ENCODE assay signal across 11 cellular contexts in the genomic region with DNA sequence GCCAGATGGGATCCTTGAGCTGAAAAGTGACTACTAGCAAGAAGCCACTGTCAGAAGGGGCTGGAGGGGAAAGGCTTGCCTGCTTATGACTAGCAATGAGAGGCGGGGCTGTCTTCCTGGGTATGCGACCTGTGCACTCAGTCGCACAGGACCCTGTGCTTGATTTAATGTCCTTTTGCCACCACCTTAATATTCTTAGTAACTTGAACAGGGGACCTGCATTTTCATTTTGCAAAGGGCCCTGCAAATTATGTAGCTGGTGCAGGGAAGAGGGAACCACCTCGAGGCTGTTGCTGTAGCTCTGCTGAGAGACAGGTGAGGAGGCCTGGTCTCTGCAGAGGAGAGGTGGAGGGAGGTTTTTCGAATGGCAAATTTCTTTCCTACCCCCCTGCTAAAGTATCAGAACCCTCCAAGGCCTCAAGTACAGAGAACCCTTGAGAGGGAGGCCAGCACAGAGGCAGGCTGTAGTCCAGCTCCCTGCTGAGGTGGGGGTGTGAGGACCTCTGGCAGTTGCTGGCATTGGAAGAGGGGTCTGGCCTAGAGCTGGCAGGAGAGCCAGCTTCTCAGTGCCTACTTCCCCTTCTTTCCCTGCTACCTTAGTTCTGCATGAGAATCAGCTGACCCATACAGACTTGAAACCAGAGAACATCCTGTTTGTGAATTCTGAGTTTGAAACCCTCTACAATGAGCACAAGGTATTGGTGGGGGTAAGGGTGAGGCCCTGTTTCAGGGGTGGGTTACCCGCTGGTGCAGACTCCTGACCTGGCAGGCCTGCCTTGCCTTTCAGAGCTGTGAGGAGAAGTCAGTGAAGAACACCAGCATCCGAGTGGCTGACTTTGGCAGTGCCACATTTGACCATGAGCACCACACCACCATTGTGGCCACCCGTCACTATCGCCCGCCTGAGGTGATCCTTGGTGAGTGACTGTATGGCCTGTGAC. TPM values are rescaled to one million over a fixed set of nuclear protein-coding genes. Genes with fewer than 3 reads are reported as not detected.
DNase-seq lines count a peak whose midpoint lies in the region; ATAC-seq and TF ChIP-seq lines count a peak whose summit lies in the region.
"Had no signal": no experiment of that assay in that cellular context is flagged by ENCODE, and none has a peak within 500 bp of the region (broad histone marks: within the 10 kb centered on the region; RNA-seq: fewer than 3 reads in every experiment).

No MANE protein-coding gene starts in this region.

- H3K36me3 Mint-ChIP-seq in activated T-helper 17 cell treated with anti-CD3 and anti-CD28 coated beads, Interleukin-2, amount 50 U/mL, for 72 hours (ENCODE audit: low read depth) = peaks cover 89% of the 10 kb centered on the region

- DNase-seq in GM12864 (ENCODE audit: low read depth) = peak; percentile 64
- DNase-seq in KBM-7 = peak; percentile 54
- DNase-seq in COLO829 (ENCODE audit: low spot score) = no peak
- no peak for DNase-seq in NCI-H1436 (lab: John Stamatoyannopoulos, UW)
- DNase-seq: activated gamma-delta T cell treated with Interleukin-2 at 50 U/mL for 16 hours, DMS153, T-helper 2 cell had no signal

- H3K27me3 Mint-ChIP-seq in activated T-helper 17 cell treated with anti-CD3 and anti-CD28 coated beads, Interleukin-2, amount 50 U/mL, for 72 hours = no peaks in the 10 kb centered on the region

- no peaks in the 10 kb centered on the region for H3K4me1 Mint-ChIP-seq in activated T-helper 17 cell treated with anti-CD3 and anti-CD28 coated beads, Interleukin-2, amount 50 U/mL, for 72 hours

- TF ChIP-seq CTCF in GM12864 (IDR thresholded peaks at IDR 0.05; ENCODE audit: low read depth, low read length, missing control alignments) = no peak

- ATAC-seq in GM19351 (IDR thresholded peaks at IDR 0.05; ENCODE audit: unreplicated experiment) = peak; percentile 56
- ATAC-seq in esophagus mucosa = no peak
- no peak for ATAC-seq in activated T-helper 17 cell treated with anti-CD3 and anti-CD28 coated beads, Interleukin-2, amount 50 U/mL, for 72 hours (replicated peaks)

- in situ Hi-C loops in KBM-7 (cut with MboI; ENCODE audit: low pct_unique_long_range_greater_than_20kb, low sequenced_read_pairs) = loop anchor here (10.0 to 25.0 kb wide), 2 partner anchors 242 to 335 kb away; a partner anchor contains a TSS

- H3K27ac Mint-ChIP-seq in activated T-helper 17 cell treated with anti-CD3 and anti-CD28 coated beads, Interleukin-2, amount 50 U/mL, for 72 hours = no peak overlapping the region

- H3K27ac ChIP-seq in cingulate gyrus (ENCODE audit: low read depth, low read length) = peak overlapping the region; percentile 47

- H3K4me3 Mint-ChIP-seq in activated T-helper 17 cell treated with anti-CD3 and anti-CD28 coated beads, Interleukin-2, amount 50 U/mL, for 72 hours = no peak overlapping the region

- H3K4me3 ChIP-seq in GM12864 (ENCODE audit: low read depth, low read length) = no peak overlapping the region

- H3K9me3 Mint-ChIP-seq in activated T-helper 17 cell treated with anti-CD3 and anti-CD28 coated beads, Interleukin-2, amount 50 U/mL, for 72 hours = no peaks in the 10 kb centered on the region

RNA-seq across cellular contexts. Expression of a gene that starts 11.4 kb away (rescaled TPM):
- total RNA-seq in esophagus mucosa = 41.0 TPM
- total RNA-seq in activated T-helper 17 cell treated with anti-CD3 and anti-CD28 coated beads, Interleukin-2, amount 50 U/mL, for 72 hours = 100 to 1,000 TPM; 117 to 179 TPM

Comparison
In these comparisons a context has a peak if more than half of its experiments do, and no peak if none do; other contexts are left out.
1. DNase-seq: peak in GM12864 (single experiment) and KBM-7 (single experiment); none in COLO829 (single experiment) and NCI-H1436 (single experiment).